19 cellular contexts compared by ENCODE assay signal in genomic region chr9:124139001-124139400, GRCh38.
DNase-seq lines count a peak whose midpoint lies in the region; ATAC-seq and TF ChIP-seq lines count a peak whose summit lies in the region.
"Had no signal": no experiment of that assay in that cellular context is flagged by ENCODE, and none has a peak within 500 bp of the region (broad histone marks: within the 10 kb centered on the region; RNA-seq: fewer than 3 reads in every experiment).

No MANE protein-coding gene starts in this region.

- H3K4me2 ChIP-seq in SU-DHL-6 (ENCODE audit: low read depth, low read length, poor library complexity, severe bottlenecking) (peak overlapping the region; percentile 18), skeletal muscle satellite cell (ENCODE audit: low read length) (no peak overlapping the region)

- DNase-seq in EH (ENCODE audit: low read depth) (peak; percentile 64), foreskin fibroblast (peak; percentile 69 to 74), WERI-Rb-1 (no peak), activated gamma-delta T cell treated with Interleukin-2 at 50 U/mL for 16 hours (no peak)
- no peak for DNase-seq in stimulated activated CD4-positive, alpha-beta T cell treated with anti-CD3 and anti-CD28 coated beads, Interleukin-2, amount 100 ng/mL, for 48 hours
- DNase-seq: activated CD8-positive, alpha-beta T cell treated with anti-CD3 and anti-CD28 coated beads, Interleukin-2, amount 10 ng/mL, durations not matched to agents 7 days and 5 days; body of pancreas; CD4-positive, CD25-positive, alpha-beta regulatory T cell; dorsolateral prefrontal cortex; mesendoderm; NCI-H2029; NCI-H526; PC-9; stimulated activated naive CD8-positive, alpha-beta T cell treated with anti-CD3 and anti-CD28 coated beads, Interleukin-15, Interleukin-2, amounts not matched to agents 100 U/mL and 50 U/mL, for 24 hours had no signal

- TF ChIP-seq CTCF in SU-DHL-6 (IDR thresholded peaks at IDR 0.05; ENCODE audit: insufficient read depth, low read length, poor library complexity, severe bottlenecking) (no peak), foreskin fibroblast (IDR thresholded peaks at IDR 0.05; ENCODE audit: low read depth, low read length) (no peak), WERI-Rb-1 (IDR thresholded peaks at IDR 0.05; ENCODE audit: low read depth, low read length) (no peak)

- peak overlapping the region; percentile 32 for H3K9ac ChIP-seq in SU-DHL-6 (ENCODE audit: low read length)
- H3K9ac ChIP-seq in skeletal muscle satellite cell (ENCODE audit: low read depth, low read length): peak overlapping the region; percentile 48

- H3K9me3 ChIP-seq in SU-DHL-6 (ENCODE audit: insufficient read depth, low read length) (no peaks in the 10 kb centered on the region), skeletal muscle satellite cell (replicated peaks; ENCODE audit: low read length) (no peaks in the 10 kb centered on the region), WERI-Rb-1 (ENCODE audit: severe bottlenecking) (no peaks in the 10 kb centered on the region)
- H3K9me3 ChIP-seq: body of pancreas, esophagus muscularis mucosa had no signal

- peak overlapping the region; percentile 85 for H3K27ac ChIP-seq in SU-DHL-6 (ENCODE audit: low read depth, low read length)
- H3K27ac ChIP-seq in WERI-Rb-1: no peak overlapping the region
- H3K27ac ChIP-seq: body of pancreas, dorsolateral prefrontal cortex, esophagus muscularis mucosa, PC-9 had no signal

- no peaks in the 10 kb centered on the region for H3K27me3 ChIP-seq in SU-DHL-6 (ENCODE audit: low read length)
- H3K27me3 ChIP-seq in skeletal muscle satellite cell (ENCODE audit: control insufficient read depth, insufficient read depth, low read length): no peaks in the 10 kb centered on the region
- no peaks in the 10 kb centered on the region for H3K27me3 ChIP-seq in WERI-Rb-1 (ENCODE audit: insufficient read depth, low read depth, severe bottlenecking)
- H3K27me3 ChIP-seq: body of pancreas, dorsolateral prefrontal cortex had no signal

- H3K4me3 ChIP-seq in SU-DHL-6 (ENCODE audit: insufficient read depth, low read length, poor library complexity, severe bottlenecking): no peak overlapping the region
- no peak overlapping the region for H3K4me3 ChIP-seq in foreskin fibroblast (ENCODE audit: low read depth in 1 of 2, low read length in 2 of 2)
- H3K4me3 ChIP-seq in skeletal muscle satellite cell (ENCODE audit: low read length): no peak overlapping the region
- no peak overlapping the region for H3K4me3 ChIP-seq in WERI-Rb-1 (ENCODE audit: low read depth, low read length)
- H3K4me3 ChIP-seq: body of pancreas, dorsolateral prefrontal cortex, esophagus muscularis mucosa, PC-9 had no signal

- H3F3A ChIP-seq in SU-DHL-6 (ENCODE audit: insufficient read depth): peaks cover 38% of the 10 kb centered on the region

- no peaks in the 10 kb centered on the region for H3K79me2 ChIP-seq in SU-DHL-6 (ENCODE audit: insufficient read depth, low read length)

- no peaks in the 10 kb centered on the region for H3K9me2 ChIP-seq in SU-DHL-6 (replicated peaks; ENCODE audit: insufficient read depth, low read length)

- no peaks in the 10 kb centered on the region for H3K36me3 ChIP-seq in SU-DHL-6 (ENCODE audit: low read length)
- no peaks in the 10 kb centered on the region for H3K36me3 ChIP-seq in skeletal muscle satellite cell (ENCODE audit: insufficient read depth, low read length)
- no peaks in the 10 kb centered on the region for H3K36me3 ChIP-seq in WERI-Rb-1
- H3K36me3 ChIP-seq: esophagus muscularis mucosa had no signal

- ATAC-seq in HG03432 (IDR thresholded peaks at IDR 0.05; ENCODE audit: unreplicated experiment): no peak
- ATAC-seq: activated CD8-positive, alpha-beta T cell treated with anti-CD3 and anti-CD28 coated beads, Interleukin-2, amount 10 ng/mL, durations not matched to agents 7 days and 5 days; body of pancreas; SK-N-SH treated with all-trans-retinoic acid at 6 μM for 48 hours; stimulated activated naive CD8-positive, alpha-beta T cell treated with anti-CD3 and anti-CD28 coated beads, Interleukin-15, Interleukin-2, amounts not matched to agents 100 U/mL and 50 U/mL, for 24 hours had no signal

- H4K20me1 ChIP-seq in SU-DHL-6 (ENCODE audit: low read depth, low read length): no peaks in the 10 kb centered on the region

- H3K4me1 ChIP-seq in skeletal muscle satellite cell (ENCODE audit: control insufficient read depth, insufficient read depth, low read length): peaks cover 17% of the 10 kb centered on the region
- H3K4me1 ChIP-seq: body of pancreas, esophagus muscularis mucosa had no signal

- H2AFZ ChIP-seq in SU-DHL-6 (ENCODE audit: low read depth, low read length, severe bottlenecking): no peak overlapping the region
- H2AFZ ChIP-seq: PC-9 had no signal

Comparison
In these comparisons a context has a peak if more than half of its experiments do, and no peak if none do; other contexts are left out.
1. DNase-seq: peak in EH (single experiment) and foreskin fibroblast (2 of 2); none in WERI-Rb-1 (single experiment), activated gamma-delta T cell treated with Interleukin-2 at 50 U/mL for 16 hours (single experiment) and stimulated activated CD4-positive, alpha-beta T cell treated with anti-CD3 and anti-CD28 coated beads, Interleukin-2, amount 100 ng/mL, for 48 hours (0 of 2).